Comparison of ENCODE assay signal across 1 cellular context in the genomic region with DNA sequence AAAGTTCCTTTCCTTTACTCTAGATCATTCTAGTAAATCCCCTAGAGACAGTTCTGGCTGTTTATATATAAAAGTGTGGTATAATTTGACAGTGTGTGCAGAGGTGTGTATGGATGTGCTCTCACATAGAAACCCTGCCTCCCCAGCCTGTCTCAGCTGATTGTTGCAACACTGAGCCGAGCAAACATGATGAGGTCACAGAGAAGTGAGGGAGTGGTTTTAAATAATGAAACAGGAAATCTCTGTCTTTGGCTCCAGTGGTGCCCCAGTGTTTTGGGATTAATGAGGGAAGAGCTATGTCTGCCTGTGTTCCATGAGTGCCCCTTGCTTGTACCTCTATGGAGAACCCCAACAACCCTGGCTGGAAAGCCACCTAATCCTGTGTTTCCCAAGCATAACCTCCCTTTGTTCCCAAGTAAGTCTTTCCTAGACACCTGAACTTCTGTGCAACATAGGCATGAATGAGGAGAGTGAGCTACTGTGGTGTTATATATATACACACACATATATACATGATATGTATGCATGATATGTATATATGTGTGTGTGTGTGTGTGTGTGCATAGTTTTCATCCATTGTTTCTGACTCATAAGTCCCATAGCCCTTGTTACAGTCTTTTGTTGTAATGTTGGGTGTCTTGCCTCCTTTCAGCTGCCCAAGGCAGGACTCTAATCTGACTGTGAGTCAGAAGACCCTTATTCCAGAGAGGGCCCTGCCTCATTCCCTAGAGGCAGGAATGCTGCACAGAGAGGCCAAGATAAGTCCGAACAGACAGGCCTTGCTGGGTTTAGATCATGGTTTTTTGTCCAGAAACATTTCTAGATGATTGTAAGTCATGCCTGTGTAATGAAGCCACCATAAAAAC.
A peak's percentile ranks its signal among the peaks of the same experiment; 100 is the strongest.
TF ChIP-seq lines count a peak whose summit lies in the region.

No MANE protein-coding gene starts in this region.

TF ChIP-seq in HepG2, 621 proteins besides CTCF, POLR2A, EP300 and RAD21 (continued from another document and continues in another):
- TF ChIP-seq ZGPAT (CRISPR knock-in tag; IDR thresholded peaks at IDR 0.05) (peak; percentile 41; the same call in 1 of the 2 replicates), ZBTB21 (CRISPR knock-in tag; IDR thresholded peaks at IDR 0.05) (peak; percentile 35; the same call in 1 of the 2 replicates), HDAC2 (CRISPR knock-in tag; IDR thresholded peaks at IDR 0.05) (peak; percentile 35; the same call in 1 of the 2 replicates), TARDBP (CRISPR knock-in tag; IDR thresholded peaks at IDR 0.05) (no peak), PHF20 (CRISPR knock-in tag; IDR thresholded peaks at IDR 0.05) (0 out of 2 replicates have a peak, but pooled peaks have one; percentile 21), MIER3 (CRISPR knock-in tag; IDR thresholded peaks at IDR 0.05; ENCODE audit: borderline replicate concordance) (0 out of 2 replicates have a peak, but pooled peaks have one; percentile 58), ZNF12 (CRISPR knock-in tag; IDR thresholded peaks at IDR 0.05) (no peak), ATF2 (CRISPR knock-in tag; IDR thresholded peaks at IDR 0.05) (peak; percentile 96), ERF (CRISPR knock-in tag; IDR thresholded peaks at IDR 0.05) (no peak), ATF7 (IDR thresholded peaks at IDR 0.05) (peak; percentile 73), ATF7 (CRISPR knock-in tag; IDR thresholded peaks at IDR 0.05) (0 out of 2 replicates have a peak, but pooled peaks have one; percentile 81), CREB1 (IDR thresholded peaks at IDR 0.05) (no peak; the same call in 1 of the 2 replicates), CREB1 (CRISPR knock-in tag; IDR thresholded peaks at IDR 0.05) (0 out of 2 replicates have a peak, but pooled peaks have one; percentile 33), SMC3 (IDR thresholded peaks at IDR 0.05; ENCODE audit: low read length) (peak; percentile 14; the same call in 1 of the 2 replicates), ZNF10 (CRISPR knock-in tag; IDR thresholded peaks at IDR 0.05; ENCODE audit: borderline replicate concordance, low read depth) (no peak), PATZ1 (CRISPR knock-in tag; IDR thresholded peaks at IDR 0.05) (peak; percentile 48; the same call in 1 of the 2 replicates), FOXA3 (CRISPR knock-in tag; IDR thresholded peaks at IDR 0.05) (peak; percentile 66; the same call in 1 of the 2 replicates), DNMT1 (CRISPR knock-in tag; IDR thresholded peaks at IDR 0.05) (no peak), PAF1 (CRISPR knock-in tag; IDR thresholded peaks at IDR 0.05) (no peak), HNRNPL (IDR thresholded peaks at IDR 0.05; ENCODE audit: low read depth, low read length) (no peak), NFYB (CRISPR knock-in tag; IDR thresholded peaks at IDR 0.05) (no peak), HOXA3 (CRISPR knock-in tag; IDR thresholded peaks at IDR 0.05) (0 out of 2 replicates have a peak, but pooled peaks have one; percentile 19), ATF3 (CRISPR knock-in tag; IDR thresholded peaks at IDR 0.05) (0 out of 2 replicates have a peak, but pooled peaks have one; percentile 35), ZBTB33 (CRISPR knock-in tag; IDR thresholded peaks at IDR 0.05) (no peak), ZSCAN21 (CRISPR knock-in tag; IDR thresholded peaks at IDR 0.05; ENCODE audit: borderline replicate concordance) (no peak), ZFP91 (CRISPR knock-in tag; IDR thresholded peaks at IDR 0.05; ENCODE audit: borderline replicate concordance) (no peak), AHDC1 (CRISPR knock-in tag; IDR thresholded peaks at IDR 0.05; ENCODE audit: borderline replicate concordance) (no peak), MBNL3 (CRISPR knock-in tag; conservative IDR thresholded peaks at IDR 0.05) (no peak), BORCS8-MEF2B (CRISPR knock-in tag; IDR thresholded peaks at IDR 0.05) (no peak), SOX5 (CRISPR knock-in tag; IDR thresholded peaks at IDR 0.05; ENCODE audit: borderline replicate concordance) (no peak), NR3C1 (CRISPR knock-in tag; IDR thresholded peaks at IDR 0.05) (no peak), SAP130 (CRISPR knock-in tag; IDR thresholded peaks at IDR 0.05; ENCODE audit: low read depth) (peak; percentile 70), MIER2 (CRISPR knock-in tag; IDR thresholded peaks at IDR 0.05) (no peak), ZNF138 (CRISPR knock-in tag; IDR thresholded peaks at IDR 0.05; ENCODE audit: low read depth) (0 out of 2 replicates have a peak, but pooled peaks have one; percentile 29), KMT2B (CRISPR knock-in tag; IDR thresholded peaks at IDR 0.05) (0 out of 2 replicates have a peak, but pooled peaks have one; percentile 42), ZSCAN25 (CRISPR knock-in tag; IDR thresholded peaks at IDR 0.05) (peak; percentile 86), KLF13 (CRISPR knock-in tag; IDR thresholded peaks at IDR 0.05) (no peak), ZNF792 (CRISPR knock-in tag; IDR thresholded peaks at IDR 0.05) (no peak), FOSL2 (CRISPR knock-in tag; IDR thresholded peaks at IDR 0.05) (peak; percentile 61)
- TF ChIP-seq, protein P1, sequence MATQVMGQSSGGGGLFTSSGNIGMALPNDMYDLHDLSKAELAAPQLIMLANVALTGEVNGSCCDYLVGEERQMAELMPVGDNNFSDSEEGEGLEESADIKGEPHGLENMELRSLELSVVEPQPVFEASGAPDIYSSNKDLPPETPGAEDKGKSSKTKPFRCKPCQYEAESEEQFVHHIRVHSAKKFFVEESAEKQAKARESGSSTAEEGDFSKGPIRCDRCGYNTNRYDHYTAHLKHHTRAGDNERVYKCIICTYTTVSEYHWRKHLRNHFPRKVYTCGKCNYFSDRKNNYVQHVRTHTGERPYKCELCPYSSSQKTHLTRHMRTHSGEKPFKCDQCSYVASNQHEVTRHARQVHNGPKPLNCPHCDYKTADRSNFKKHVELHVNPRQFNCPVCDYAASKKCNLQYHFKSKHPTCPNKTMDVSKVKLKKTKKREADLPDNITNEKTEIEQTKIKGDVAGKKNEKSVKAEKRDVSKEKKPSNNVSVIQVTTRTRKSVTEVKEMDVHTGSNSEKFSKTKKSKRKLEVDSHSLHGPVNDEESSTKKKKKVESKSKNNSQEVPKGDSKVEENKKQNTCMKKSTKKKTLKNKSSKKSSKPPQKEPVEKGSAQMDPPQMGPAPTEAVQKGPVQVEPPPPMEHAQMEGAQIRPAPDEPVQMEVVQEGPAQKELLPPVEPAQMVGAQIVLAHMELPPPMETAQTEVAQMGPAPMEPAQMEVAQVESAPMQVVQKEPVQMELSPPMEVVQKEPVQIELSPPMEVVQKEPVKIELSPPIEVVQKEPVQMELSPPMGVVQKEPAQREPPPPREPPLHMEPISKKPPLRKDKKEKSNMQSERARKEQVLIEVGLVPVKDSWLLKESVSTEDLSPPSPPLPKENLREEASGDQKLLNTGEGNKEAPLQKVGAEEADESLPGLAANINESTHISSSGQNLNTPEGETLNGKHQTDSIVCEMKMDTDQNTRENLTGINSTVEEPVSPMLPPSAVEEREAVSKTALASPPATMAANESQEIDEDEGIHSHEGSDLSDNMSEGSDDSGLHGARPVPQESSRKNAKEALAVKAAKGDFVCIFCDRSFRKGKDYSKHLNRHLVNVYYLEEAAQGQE (IDR thresholded peaks at IDR 0.05; ENCODE audit: borderline replicate concordance in 1 of 2, low read depth in 1 of 2, low read length in 2 of 2) = no peak
